Comparison of ENCODE assay signal across 11 cellular contexts in genomic region chr2:45497355-45497754, GRCh38.
DNase-seq lines count a peak whose midpoint lies in the region; ATAC-seq lines count a peak whose summit lies in the region.
"Had no signal": no experiment of that assay in that cellular context is flagged by ENCODE, and none has a peak within 500 bp of the region (broad histone marks: within the 10 kb centered on the region; RNA-seq: fewer than 3 reads in every experiment).

No MANE protein-coding gene starts in this region.

- intact Hi-C loops in activated T-helper 2 cell treated with anti-CD3 and anti-CD28 coated beads, Interferon-gamma antibody, Interleukin-2, Interleukin-4, amounts not matched to agents 10 μg/mL and 5 μg/mL and 100 μg/mL, durations not matched to agents 14 hours and 24 hours and 36 hours (cut with micrococcal nuclease) = loop anchor here (1.0 to 10.0 kb wide), 5 partner anchors 58 to 665 kb away; no protein-coding TSS in a partner anchor

- H3K4me3 Mint-ChIP-seq in activated T-helper 2 cell treated with anti-CD3 and anti-CD28 coated beads, Interferon-gamma antibody, Interleukin-2, Interleukin-4, amounts not matched to agents 10 μg/mL and 5 μg/mL and 100 μg/mL, durations not matched to agents 14 hours and 24 hours and 36 hours (ENCODE audit: low read depth) = peak overlapping the region; percentile 18
- H3K4me3 Mint-ChIP-seq: naive thymus-derived CD4-positive, alpha-beta T cell had no signal

- ATAC-seq in GM19025 (IDR thresholded peaks at IDR 0.05; ENCODE audit: low read depth, unreplicated experiment) = peak; percentile 72
- ATAC-seq in HG02759 (IDR thresholded peaks at IDR 0.05; ENCODE audit: unreplicated experiment) = peak; percentile 73
- no peak for ATAC-seq in HG03280 (IDR thresholded peaks at IDR 0.05; ENCODE audit: unreplicated experiment)
- ATAC-seq: gastrocnemius medialis; naive thymus-derived CD4-positive, alpha-beta T cell had no signal

- H3K4me1 Mint-ChIP-seq in activated T-helper 2 cell treated with anti-CD3 and anti-CD28 coated beads, Interferon-gamma antibody, Interleukin-2, Interleukin-4, amounts not matched to agents 10 μg/mL and 5 μg/mL and 100 μg/mL, durations not matched to agents 14 hours and 24 hours and 36 hours (ENCODE audit: low read depth) = peaks cover 36% of the 10 kb centered on the region

- DNase-seq in activated T-helper 2 cell treated with anti-CD3 and anti-CD28 coated beads, Interferon-gamma antibody, Interleukin-2, Interleukin-4, amounts not matched to agents 10 μg/mL and 5 μg/mL and 100 μg/mL, durations not matched to agents 14 hours and 24 hours and 36 hours (ENCODE audit: low spot score) = no peak
- DNase-seq in stimulated activated CD4-positive, alpha-beta T cell treated with anti-CD3 and anti-CD28 coated beads, TNF-alpha, amount 100 ng/mL, for 24 hours (ENCODE audit: low read depth in 3 of 3) = peak; percentile 9 to 33 (median 28)
- no peak for DNase-seq in cerebellum (ENCODE audit: low spot score)
- no peak for DNase-seq in kidney tubule cell (ENCODE audit: low spot score)
- DNase-seq: gastrocnemius medialis, PC-9 had no signal

- H3K27ac Mint-ChIP-seq in activated T-helper 2 cell treated with anti-CD3 and anti-CD28 coated beads, Interferon-gamma antibody, Interleukin-2, Interleukin-4, amounts not matched to agents 10 μg/mL and 5 μg/mL and 100 μg/mL, durations not matched to agents 14 hours and 24 hours and 36 hours = peak overlapping the region; percentile 85

- peaks cover 22% of the 10 kb centered on the region for H3K36me3 Mint-ChIP-seq in activated T-helper 2 cell treated with anti-CD3 and anti-CD28 coated beads, Interferon-gamma antibody, Interleukin-2, Interleukin-4, amounts not matched to agents 10 μg/mL and 5 μg/mL and 100 μg/mL, durations not matched to agents 14 hours and 24 hours and 36 hours (ENCODE audit: low read depth)

- H3K27me3 Mint-ChIP-seq in activated T-helper 2 cell treated with anti-CD3 and anti-CD28 coated beads, Interferon-gamma antibody, Interleukin-2, Interleukin-4, amounts not matched to agents 10 μg/mL and 5 μg/mL and 100 μg/mL, durations not matched to agents 14 hours and 24 hours and 36 hours (ENCODE audit: low read depth) = no peaks in the 10 kb centered on the region
- H3K27me3 Mint-ChIP-seq: IgD-negative memory B cell; naive thymus-derived CD4-positive, alpha-beta T cell had no signal

- peaks cover 14% of the 10 kb centered on the region for H3K9me3 Mint-ChIP-seq in activated T-helper 2 cell treated with anti-CD3 and anti-CD28 coated beads, Interferon-gamma antibody, Interleukin-2, Interleukin-4, amounts not matched to agents 10 μg/mL and 5 μg/mL and 100 μg/mL, durations not matched to agents 14 hours and 24 hours and 36 hours

Comparison
In these comparisons a context has a peak if more than half of its experiments do, and no peak if none do; other contexts are left out.
1. DNase-seq: peak in stimulated activated CD4-positive, alpha-beta T cell treated with anti-CD3 and anti-CD28 coated beads, TNF-alpha, amount 100 ng/mL, for 24 hours (3 of 3); none in activated T-helper 2 cell treated with anti-CD3 and anti-CD28 coated beads, Interferon-gamma antibody, Interleukin-2, Interleukin-4, amounts not matched to agents 10 μg/mL and 5 μg/mL and 100 μg/mL, durations not matched to agents 14 hours and 24 hours and 36 hours (single experiment), cerebellum (single experiment) and kidney tubule cell (single experiment).